Comparison of ENCODE assay signal across 15 cellular contexts in the genomic region with DNA sequence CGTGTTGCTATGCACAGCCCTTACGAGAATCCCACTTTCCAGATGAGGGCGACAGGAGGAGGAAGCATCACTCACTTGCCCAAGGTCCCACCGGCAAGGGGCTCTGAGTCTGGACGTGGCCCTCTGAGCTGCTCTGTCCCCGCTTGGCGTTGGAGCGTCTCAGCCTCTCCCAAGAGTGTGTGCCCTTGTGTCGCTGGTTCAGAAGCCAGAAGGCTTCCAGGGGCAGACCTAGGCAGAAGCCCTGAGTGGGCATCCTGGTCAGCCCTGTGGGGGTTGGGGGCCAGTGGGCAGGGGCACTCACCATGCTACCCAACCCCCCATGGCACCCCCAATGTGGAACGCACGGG.
A peak's percentile ranks its signal among the peaks of the same experiment; 100 is the strongest.
DNase-seq lines count a peak whose midpoint lies in the region; ATAC-seq and TF ChIP-seq lines count a peak whose summit lies in the region.
"Had no signal": no experiment of that assay in that cellular context is flagged by ENCODE, and none has a peak within 500 bp of the region (broad histone marks: within the 10 kb centered on the region; RNA-seq: fewer than 3 reads in every experiment).

No MANE protein-coding gene starts in this region.

- peaks cover 45 to 58% of the 10 kb centered on the region in 2 donors for H3K4me1 ChIP-seq in gastrocnemius medialis
- H3K4me1 ChIP-seq in uterus: peaks cover 24 to 31% of the 10 kb centered on the region in 2 donors
- H3K4me1 ChIP-seq in effector memory CD4-positive, alpha-beta T cell (ENCODE audit: control insufficient read depth, insufficient read depth, low read length, poor library complexity, severe bottlenecking): no peaks in the 10 kb centered on the region

- no peak for TF ChIP-seq CTCF in gastrocnemius medialis (IDR thresholded peaks at IDR 0.05 in 4 of 5, conservative IDR thresholded peaks at IDR 0.05 in 1 of 5)
- no peak for TF ChIP-seq CTCF in uterus (IDR thresholded peaks at IDR 0.05)

- peak overlapping the region; percentile 54 for H3K27ac ChIP-seq in caudate nucleus (ENCODE audit: low read depth, low read length)
- H3K27ac ChIP-seq in layer of hippocampus (ENCODE audit: low read depth, low read length): peak overlapping the region; percentile 35
- H3K27ac ChIP-seq in gastrocnemius medialis: peak overlapping the region; percentile 94 to 99 (median 95)
- H3K27ac ChIP-seq in uterus: peak overlapping the region; percentile 95 to 99
- no peak overlapping the region for H3K27ac ChIP-seq in effector memory CD4-positive, alpha-beta T cell (ENCODE audit: insufficient read depth, low read length, poor library complexity, severe bottlenecking)

- H3K36me3 ChIP-seq in gastrocnemius medialis (no peaks in the 10 kb centered on the region), uterus (no peaks in the 10 kb centered on the region)
- no peaks in the 10 kb centered on the region for H3K36me3 ChIP-seq in effector memory CD4-positive, alpha-beta T cell (ENCODE audit: control insufficient read depth, insufficient read depth, low read length)
- H3K36me3 ChIP-seq: MG63 had no signal

- H3K4me3 ChIP-seq in gastrocnemius medialis (no peak overlapping the region), uterus (no peak overlapping the region)
- H3K4me3 ChIP-seq in effector memory CD4-positive, alpha-beta T cell (ENCODE audit: insufficient read depth, low read depth, low read length, poor library complexity, severe bottlenecking): no peak overlapping the region
- H3K4me3 ChIP-seq: MG63 had no signal

- intact Hi-C loops in gastrocnemius medialis (cut with DNase I; ENCODE audit: low total_unique reads) (no loop called here), uterus (cut with DNase I; ENCODE audit: low total_unique reads) (no loop called here)

- in situ Hi-C loops in gastrocnemius medialis (cut with MboI; ENCODE audit: low sequenced_read_pairs in 4 of 4): no loop called here

- H3K27me3 ChIP-seq in layer of hippocampus (ENCODE audit: control insufficient read depth, insufficient read depth, low read length) (no peaks in the 10 kb centered on the region), gastrocnemius medialis (no peaks in the 10 kb centered on the region), uterus (no peaks in the 10 kb centered on the region)
- no peaks in the 10 kb centered on the region for H3K27me3 ChIP-seq in effector memory CD4-positive, alpha-beta T cell (replicated peaks; ENCODE audit: control insufficient read depth, insufficient read depth, low read length, poor library complexity, severe bottlenecking)
- H3K27me3 ChIP-seq: MG63 had no signal

- TF ChIP-seq POLR2A in gastrocnemius medialis (IDR thresholded peaks at IDR 0.05): no peak
- no peak for TF ChIP-seq POLR2A in uterus (IDR thresholded peaks at IDR 0.05)

- DNase-seq in caudate nucleus (lab: John Stamatoyannopoulos, UW) (no peak), gastrocnemius medialis (no peak), uterus (no peak), NCI-H1105 (lab: John Stamatoyannopoulos, UW) (no peak)
- DNase-seq in effector memory CD4-positive, alpha-beta T cell: no peak
- DNase-seq: CD8-positive, alpha-beta T cell; DMS79 treated with DMSO at 0.1 percent for 48 hours; GDM1; MG63; NCI-H1105 treated with DMSO at 0.1 percent for 48 hours; NCI-H187; NCI-H446; PC-3 had no signal

- ATAC-seq in gastrocnemius medialis (no peak), HG02885 (IDR thresholded peaks at IDR 0.05; ENCODE audit: poor library complexity, unreplicated experiment) (no peak)
- ATAC-seq: CD8-positive, alpha-beta T cell; PC-3 had no signal

- H3K9me3 ChIP-seq in gastrocnemius medialis (no peaks in the 10 kb centered on the region), uterus (no peaks in the 10 kb centered on the region)
- H3K9me3 ChIP-seq in effector memory CD4-positive, alpha-beta T cell (ENCODE audit: control insufficient read depth, low read length): no peaks in the 10 kb centered on the region
- H3K9me3 ChIP-seq: MG63 had no signal
